ENCODE assay signal across 23 cellular contexts in the genomic region with DNA sequence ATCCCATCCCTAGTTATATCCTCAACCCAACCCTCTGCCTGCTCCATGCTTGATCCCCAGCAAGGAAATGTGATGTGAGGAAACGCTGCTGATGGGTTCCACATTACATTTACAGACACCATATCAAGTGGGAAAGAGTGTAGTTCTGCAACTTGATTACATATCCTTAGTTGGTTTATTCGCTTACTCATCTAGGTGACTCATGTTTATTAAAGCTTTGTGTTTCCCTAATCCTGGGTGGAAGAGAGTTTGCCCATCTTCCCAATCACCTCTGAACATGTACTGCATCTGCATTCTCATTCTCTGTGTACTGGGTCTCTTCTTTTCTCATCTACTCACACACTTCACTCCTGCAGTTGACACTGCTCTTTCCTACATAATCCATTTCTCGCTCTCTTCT.
DNase-seq lines count a peak whose midpoint lies in the region; ATAC-seq and TF ChIP-seq lines count a peak whose summit lies in the region.
"Had no signal": no experiment of that assay in that cellular context is flagged by ENCODE, and none has a peak within 500 bp of the region (broad histone marks: within the 10 kb centered on the region; RNA-seq: fewer than 3 reads in every experiment).

No MANE protein-coding gene starts in this region.

- no peaks in the 10 kb centered on the region for H4K20me1 ChIP-seq in mammary epithelial cell (ENCODE audit: insufficient read depth, low read length)

- H3K4me3 ChIP-seq in AG10803 (ENCODE audit: low read length), result no peak overlapping the region
- no peak overlapping the region for H3K4me3 ChIP-seq in mammary epithelial cell (replicated peaks in 1 of 3; ENCODE audit: insufficient read depth in 1 of 3, low read depth in 2 of 3, low read length in 3 of 3)
- H3K4me3 ChIP-seq: A549, GM23338, testis had no signal

- no TSS peak for BruUV-seq in mammary epithelial cell (replicated peaks; lab: Mats Ljungman, UMichigan)

- CTCF ChIA-PET in mammary epithelial cell (lab: Charles Lee; ENCODE audit: low non-redundant PET), result no interaction called here

- H3K27ac ChIP-seq in mammary epithelial cell (ENCODE audit: insufficient read depth, low read depth, low read length), result no peak overlapping the region
- no peak overlapping the region for H3K27ac ChIP-seq in foreskin keratinocyte
- H3K27ac ChIP-seq: A549, testis, WERI-Rb-1 had no signal

- DNase-seq in AG10803 (ENCODE audit: low read depth) (peak; percentile 39), HT1080 (ENCODE audit: low read depth) (peak; percentile 38), mammary epithelial cell (peak; percentile 62), foreskin keratinocyte (peak; percentile 16 to 61), NCI-H2196 (lab: John Stamatoyannopoulos, UW; ENCODE audit: unreplicated experiment) (no peak), glutamatergic neuron (no peak), NCI-H187 treated with DMSO at 0.1 percent for 48 hours (lab: John Stamatoyannopoulos, UW) (no peak), Ammon's horn (ENCODE audit: low spot score) (no peak)
- DNase-seq: activated CD8-positive, alpha-beta T cell treated with anti-CD3 and anti-CD28 coated beads for 36 hours; activated naive CD8-positive, alpha-beta T cell treated with anti-CD3 and anti-CD28 coated beads, Interleukin-2, amount 10 ng/mL, durations not matched to agents 7 days and 5 days; activated T-cell treated with anti-CD3 and anti-CD28 coated beads, Interleukin-2, amount 50 U/mL, for 48 hours; CD4-positive, CD25-positive, alpha-beta regulatory T cell; DMS79; MV-4-11; NCI-H1930; NCI-H446 treated with DMSO at 0.1 percent for 48 hours; SHP77; testis; WERI-Rb-1 had no signal

- intact Hi-C loops in mammary epithelial cell (cut with micrococcal nuclease), result no loop called here

- ATAC-seq in foreskin keratinocyte, result peak; percentile 92
- ATAC-seq: A549; activated CD8-positive, alpha-beta T cell treated with anti-CD3 and anti-CD28 coated beads for 36 hours; GM23338 had no signal

- no peaks in the 10 kb centered on the region for H3K9me3 Mint-ChIP-seq in glutamatergic neuron (ENCODE audit: unreplicated experiment)
- H3K9me3 Mint-ChIP-seq: activated CD8-positive, alpha-beta T cell treated with anti-CD3 and anti-CD28 coated beads for 36 hours; activated naive CD8-positive, alpha-beta T cell treated with anti-CD3 and anti-CD28 coated beads, Interleukin-2, amount 10 ng/mL, durations not matched to agents 7 days and 5 days; GM23338; neural crest cell; T-helper 1 cell treated with Interleukin-12 subunit alpha and Interleukin-12 subunit beta and Interleukin-4 antibody, amounts not matched to agents 30 μg/mL and 1 μg/mL, for 36 hours had no signal

- H3K27me3 ChIP-seq in mammary epithelial cell (ENCODE audit: insufficient read depth, low read length) (no peaks in the 10 kb centered on the region), foreskin keratinocyte (no peaks in the 10 kb centered on the region)
- H3K27me3 ChIP-seq: testis had no signal

- H3K4me1 ChIP-seq in mammary epithelial cell (ENCODE audit: insufficient read depth, low read length) (peaks cover 7% of the 10 kb centered on the region), foreskin keratinocyte (no peaks in the 10 kb centered on the region)
- H3K4me1 ChIP-seq: A549, testis had no signal

- H3K27me3 Mint-ChIP-seq in glutamatergic neuron (ENCODE audit: unreplicated experiment), result no peaks in the 10 kb centered on the region
- H3K27me3 Mint-ChIP-seq: activated CD8-positive, alpha-beta T cell treated with anti-CD3 and anti-CD28 coated beads for 36 hours; activated naive CD8-positive, alpha-beta T cell treated with anti-CD3 and anti-CD28 coated beads, Interleukin-2, amount 10 ng/mL, durations not matched to agents 7 days and 5 days; CD4-positive, CD25-positive, alpha-beta regulatory T cell had no signal

- H3K9ac ChIP-seq in mammary epithelial cell (ENCODE audit: insufficient read depth, low read length), result no peak overlapping the region

- dilution Hi-C loops in mammary epithelial cell (cut with HindIII; ENCODE audit: low sequenced_read_pairs), result no loop called here

- no peaks in the 10 kb centered on the region for H3K79me2 ChIP-seq in mammary epithelial cell (ENCODE audit: insufficient read depth, low read length)

- TF ChIP-seq CTCF in AG10803 (conservative IDR thresholded peaks at IDR 0.05; ENCODE audit: low read length), result no peak
- no peak for TF ChIP-seq CTCF in mammary epithelial cell (conservative IDR thresholded peaks at IDR 0.05 in 1 of 2, IDR thresholded peaks at IDR 0.05 in 1 of 2; ENCODE audit: extremely low read depth in 1 of 2, insufficient read depth in 1 of 2, low read depth in 1 of 2, low read length in 2 of 2)
- no peak for TF ChIP-seq CTCF in foreskin keratinocyte (conservative IDR thresholded peaks at IDR 0.05)
- no peak for TF ChIP-seq CTCF in glutamatergic neuron (IDR thresholded peaks at IDR 0.05; ENCODE audit: partially characterized antibody, unreplicated experiment)

- no peaks in the 10 kb centered on the region for H3K9me3 ChIP-seq in mammary epithelial cell (replicated peaks; ENCODE audit: insufficient read depth, low read length)
- H3K9me3 ChIP-seq: A549, testis had no signal

- H3K36me3 ChIP-seq in mammary epithelial cell (ENCODE audit: insufficient read depth, low read length), result no peaks in the 10 kb centered on the region
- H3K36me3 ChIP-seq: WERI-Rb-1 had no signal

- H3K4me3 Mint-ChIP-seq in glutamatergic neuron (ENCODE audit: unreplicated experiment), result no peak overlapping the region
- H3K4me3 Mint-ChIP-seq: activated CD8-positive, alpha-beta T cell treated with anti-CD3 and anti-CD28 coated beads for 36 hours; activated naive CD8-positive, alpha-beta T cell treated with anti-CD3 and anti-CD28 coated beads, Interleukin-2, amount 10 ng/mL, durations not matched to agents 7 days and 5 days; CD4-positive, CD25-positive, alpha-beta regulatory T cell; GM23338; neural crest cell; T-helper 1 cell treated with Interleukin-12 subunit alpha and Interleukin-12 subunit beta and Interleukin-4 antibody, amounts not matched to agents 30 μg/mL and 1 μg/mL, for 36 hours had no signal

- H2AFZ ChIP-seq in mammary epithelial cell (ENCODE audit: low read depth, low read length), result no peak overlapping the region
- H2AFZ ChIP-seq: GM23338 had no signal

- H3K4me1 Mint-ChIP-seq in glutamatergic neuron (ENCODE audit: low read depth, unreplicated experiment), result no peaks in the 10 kb centered on the region
- H3K4me1 Mint-ChIP-seq: activated naive CD8-positive, alpha-beta T cell treated with anti-CD3 and anti-CD28 coated beads, Interleukin-2, amount 10 ng/mL, durations not matched to agents 7 days and 5 days; CD4-positive, CD25-positive, alpha-beta regulatory T cell; GM23338 had no signal

- WGBS in mammary epithelial cell (ENCODE audit: low coverage, missing lambda C conversion rate), result 67% methylated on average over 2 of the region's 3 CpGs

- H3K27ac Mint-ChIP-seq in glutamatergic neuron (ENCODE audit: unreplicated experiment), result no peak overlapping the region
- H3K27ac Mint-ChIP-seq: activated CD8-positive, alpha-beta T cell treated with anti-CD3 and anti-CD28 coated beads for 36 hours; activated naive CD8-positive, alpha-beta T cell treated with anti-CD3 and anti-CD28 coated beads, Interleukin-2, amount 10 ng/mL, durations not matched to agents 7 days and 5 days; CD4-positive, CD25-positive, alpha-beta regulatory T cell; GM23338; T-helper 1 cell treated with Interleukin-12 subunit alpha and Interleukin-12 subunit beta and Interleukin-4 antibody, amounts not matched to agents 30 μg/mL and 1 μg/mL, for 36 hours had no signal

- in situ Hi-C loops in mammary epithelial cell (cut with MboI; ENCODE audit: low sequenced_read_pairs in 2 of 2), result no loop called here

- H3K36me3 Mint-ChIP-seq in glutamatergic neuron (ENCODE audit: unreplicated experiment), result peaks cover 5% of the 10 kb centered on the region
- H3K36me3 Mint-ChIP-seq: activated naive CD8-positive, alpha-beta T cell treated with anti-CD3 and anti-CD28 coated beads, Interleukin-2, amount 10 ng/mL, durations not matched to agents 7 days and 5 days; CD4-positive, CD25-positive, alpha-beta regulatory T cell had no signal

- no peak overlapping the region for H3K4me2 ChIP-seq in mammary epithelial cell (ENCODE audit: insufficient read depth, low read depth, low read length)
- H3K4me2 ChIP-seq: A549, GM23338 had no signal

Comparison
In these comparisons a context has a peak if more than half of its experiments do, and no peak if none do; other contexts are left out.
1. DNase-seq: peak in AG10803 (single experiment), HT1080 (single experiment), mammary epithelial cell (single experiment) and foreskin keratinocyte (2 of 2); none in NCI-H2196 (single experiment), glutamatergic neuron (single experiment), NCI-H187 treated with DMSO at 0.1 percent for 48 hours (single experiment) and Ammon's horn (single experiment).